ENCODE assay signal across 1 cellular context in the genomic region with DNA sequence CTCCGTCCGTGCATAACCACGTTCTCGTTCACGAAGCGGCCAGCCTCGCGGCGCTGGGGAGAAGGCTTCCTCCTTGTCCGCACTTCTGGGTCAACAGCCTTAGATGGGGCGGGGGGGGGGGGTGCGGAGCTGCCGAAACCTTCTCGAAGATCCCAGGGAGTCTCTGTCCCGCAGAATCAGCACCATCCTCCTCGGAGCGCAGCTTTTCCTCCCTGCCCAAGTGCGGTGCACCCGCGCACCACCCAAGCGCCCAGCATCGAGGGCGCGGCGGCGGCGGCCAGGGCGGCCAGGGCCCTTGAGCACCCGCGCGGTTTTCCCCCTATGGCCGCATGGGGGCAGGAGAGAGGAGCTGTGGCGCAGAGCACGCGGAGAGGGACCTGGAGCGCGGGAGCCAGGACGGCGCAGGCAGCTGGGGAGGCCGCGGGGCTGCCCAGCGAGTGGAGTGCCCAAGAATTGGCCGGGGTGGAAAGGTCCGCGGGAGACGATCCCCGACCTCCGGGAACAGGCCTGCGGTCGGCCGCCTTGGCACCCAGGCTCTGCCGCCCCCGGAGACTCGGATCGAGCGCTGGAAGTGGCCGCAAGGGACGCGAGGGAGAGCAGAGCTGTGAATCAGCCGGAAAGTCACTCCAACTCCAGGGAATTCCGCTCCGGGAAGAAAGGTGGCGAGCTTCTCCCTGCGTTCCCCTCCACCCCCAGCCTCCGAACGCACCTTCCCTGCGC.
TF ChIP-seq lines count a peak whose summit lies in the region.

No MANE protein-coding gene starts in this region.

TF ChIP-seq in HepG2, 621 proteins besides CTCF, POLR2A, EP300 and RAD21 (continued from another document and continues in another):
- TF ChIP-seq, protein P1, sequence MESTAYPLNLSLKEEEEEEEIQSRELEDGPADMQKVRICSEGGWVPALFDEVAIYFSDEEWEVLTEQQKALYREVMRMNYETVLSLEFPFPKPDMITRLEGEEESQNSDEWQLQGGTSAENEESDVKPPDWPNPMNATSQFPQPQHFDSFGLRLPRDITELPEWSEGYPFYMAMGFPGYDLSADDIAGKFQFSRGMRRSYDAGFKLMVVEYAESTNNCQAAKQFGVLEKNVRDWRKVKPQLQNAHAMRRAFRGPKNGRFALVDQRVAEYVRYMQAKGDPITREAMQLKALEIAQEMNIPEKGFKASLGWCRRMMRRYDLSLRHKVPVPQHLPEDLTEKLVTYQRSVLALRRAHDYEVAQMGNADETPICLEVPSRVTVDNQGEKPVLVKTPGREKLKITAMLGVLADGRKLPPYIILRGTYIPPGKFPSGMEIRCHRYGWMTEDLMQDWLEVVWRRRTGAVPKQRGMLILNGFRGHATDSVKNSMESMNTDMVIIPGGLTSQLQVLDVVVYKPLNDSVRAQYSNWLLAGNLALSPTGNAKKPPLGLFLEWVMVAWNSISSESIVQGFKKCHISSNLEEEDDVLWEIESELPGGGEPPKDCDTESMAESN (CRISPR knock-in tag; conservative IDR thresholded peaks at IDR 0.05), result 0 out of 2 replicates have a peak, but pooled peaks have one; percentile 61
- TF ChIP-seq, protein P2, sequence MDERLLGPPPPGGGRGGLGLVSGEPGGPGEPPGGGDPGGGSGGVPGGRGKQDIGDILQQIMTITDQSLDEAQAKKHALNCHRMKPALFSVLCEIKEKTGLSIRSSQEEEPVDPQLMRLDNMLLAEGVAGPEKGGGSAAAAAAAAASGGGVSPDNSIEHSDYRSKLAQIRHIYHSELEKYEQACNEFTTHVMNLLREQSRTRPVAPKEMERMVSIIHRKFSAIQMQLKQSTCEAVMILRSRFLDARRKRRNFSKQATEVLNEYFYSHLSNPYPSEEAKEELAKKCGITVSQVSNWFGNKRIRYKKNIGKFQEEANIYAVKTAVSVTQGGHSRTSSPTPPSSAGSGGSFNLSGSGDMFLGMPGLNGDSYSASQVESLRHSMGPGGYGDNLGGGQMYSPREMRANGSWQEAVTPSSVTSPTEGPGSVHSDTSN (CRISPR knock-in tag; IDR thresholded peaks at IDR 0.05), result no peak
- TF ChIP-seq, protein P3, sequence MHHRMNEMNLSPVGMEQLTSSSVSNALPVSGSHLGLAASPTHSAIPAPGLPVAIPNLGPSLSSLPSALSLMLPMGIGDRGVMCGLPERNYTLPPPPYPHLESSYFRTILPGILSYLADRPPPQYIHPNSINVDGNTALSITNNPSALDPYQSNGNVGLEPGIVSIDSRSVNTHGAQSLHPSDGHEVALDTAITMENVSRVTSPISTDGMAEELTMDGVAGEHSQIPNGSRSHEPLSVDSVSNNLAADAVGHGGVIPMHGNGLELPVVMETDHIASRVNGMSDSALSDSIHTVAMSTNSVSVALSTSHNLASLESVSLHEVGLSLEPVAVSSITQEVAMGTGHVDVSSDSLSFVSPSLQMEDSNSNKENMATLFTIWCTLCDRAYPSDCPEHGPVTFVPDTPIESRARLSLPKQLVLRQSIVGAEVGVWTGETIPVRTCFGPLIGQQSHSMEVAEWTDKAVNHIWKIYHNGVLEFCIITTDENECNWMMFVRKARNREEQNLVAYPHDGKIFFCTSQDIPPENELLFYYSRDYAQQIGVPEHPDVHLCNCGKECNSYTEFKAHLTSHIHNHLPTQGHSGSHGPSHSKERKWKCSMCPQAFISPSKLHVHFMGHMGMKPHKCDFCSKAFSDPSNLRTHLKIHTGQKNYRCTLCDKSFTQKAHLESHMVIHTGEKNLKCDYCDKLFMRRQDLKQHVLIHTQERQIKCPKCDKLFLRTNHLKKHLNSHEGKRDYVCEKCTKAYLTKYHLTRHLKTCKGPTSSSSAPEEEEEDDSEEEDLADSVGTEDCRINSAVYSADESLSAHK (CRISPR knock-in tag; IDR thresholded peaks at IDR 0.05; ENCODE audit: borderline replicate concordance), result no peak
- TF ChIP-seq, protein P4, sequence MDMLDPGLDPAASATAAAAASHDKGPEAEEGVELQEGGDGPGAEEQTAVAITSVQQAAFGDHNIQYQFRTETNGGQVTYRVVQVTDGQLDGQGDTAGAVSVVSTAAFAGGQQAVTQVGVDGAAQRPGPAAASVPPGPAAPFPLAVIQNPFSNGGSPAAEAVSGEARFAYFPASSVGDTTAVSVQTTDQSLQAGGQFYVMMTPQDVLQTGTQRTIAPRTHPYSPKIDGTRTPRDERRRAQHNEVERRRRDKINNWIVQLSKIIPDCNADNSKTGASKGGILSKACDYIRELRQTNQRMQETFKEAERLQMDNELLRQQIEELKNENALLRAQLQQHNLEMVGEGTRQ (IDR thresholded peaks at IDR 0.05; ENCODE audit: low read depth, low read length), result no peak
- TF ChIP-seq, protein P4 (CRISPR knock-in tag; IDR thresholded peaks at IDR 0.05; ENCODE audit: borderline replicate concordance), result no peak
- TF ChIP-seq, protein P5, sequence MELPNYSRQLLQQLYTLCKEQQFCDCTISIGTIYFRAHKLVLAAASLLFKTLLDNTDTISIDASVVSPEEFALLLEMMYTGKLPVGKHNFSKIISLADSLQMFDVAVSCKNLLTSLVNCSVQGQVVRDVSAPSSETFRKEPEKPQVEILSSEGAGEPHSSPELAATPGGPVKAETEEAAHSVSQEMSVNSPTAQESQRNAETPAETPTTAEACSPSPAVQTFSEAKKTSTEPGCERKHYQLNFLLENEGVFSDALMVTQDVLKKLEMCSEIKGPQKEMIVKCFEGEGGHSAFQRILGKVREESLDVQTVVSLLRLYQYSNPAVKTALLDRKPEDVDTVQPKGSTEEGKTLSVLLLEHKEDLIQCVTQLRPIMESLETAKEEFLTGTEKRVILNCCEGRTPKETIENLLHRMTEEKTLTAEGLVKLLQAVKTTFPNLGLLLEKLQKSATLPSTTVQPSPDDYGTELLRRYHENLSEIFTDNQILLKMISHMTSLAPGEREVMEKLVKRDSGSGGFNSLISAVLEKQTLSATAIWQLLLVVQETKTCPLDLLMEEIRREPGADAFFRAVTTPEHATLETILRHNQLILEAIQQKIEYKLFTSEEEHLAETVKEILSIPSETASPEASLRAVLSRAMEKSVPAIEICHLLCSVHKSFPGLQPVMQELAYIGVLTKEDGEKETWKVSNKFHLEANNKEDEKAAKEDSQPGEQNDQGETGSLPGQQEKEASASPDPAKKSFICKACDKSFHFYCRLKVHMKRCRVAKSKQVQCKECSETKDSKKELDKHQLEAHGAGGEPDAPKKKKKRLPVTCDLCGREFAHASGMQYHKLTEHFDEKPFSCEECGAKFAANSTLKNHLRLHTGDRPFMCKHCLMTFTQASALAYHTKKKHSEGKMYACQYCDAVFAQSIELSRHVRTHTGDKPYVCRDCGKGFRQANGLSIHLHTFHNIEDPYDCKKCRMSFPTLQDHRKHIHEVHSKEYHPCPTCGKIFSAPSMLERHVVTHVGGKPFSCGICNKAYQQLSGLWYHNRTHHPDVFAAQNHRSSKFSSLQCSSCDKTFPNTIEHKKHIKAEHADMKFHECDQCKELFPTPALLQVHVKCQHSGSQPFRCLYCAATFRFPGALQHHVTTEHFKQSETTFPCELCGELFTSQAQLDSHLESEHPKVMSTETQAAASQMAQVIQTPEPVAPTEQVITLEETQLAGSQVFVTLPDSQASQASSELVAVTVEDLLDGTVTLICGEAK (IDR thresholded peaks at IDR 0.05), result no peak
- TF ChIP-seq, protein P5 (CRISPR knock-in tag; IDR thresholded peaks at IDR 0.05), result 0 out of 2 replicates have a peak, but pooled peaks have one; percentile 46
- TF ChIP-seq GATA4 (IDR thresholded peaks at IDR 0.05; ENCODE audit: borderline replicate concordance, low read depth) (no peak), MED13 (CRISPR knock-in tag; IDR thresholded peaks at IDR 0.05) (no peak), ELF4 (CRISPR knock-in tag; IDR thresholded peaks at IDR 0.05; ENCODE audit: borderline replicate concordance) (no peak), ZNF550 (CRISPR knock-in tag; IDR thresholded peaks at IDR 0.05; ENCODE audit: borderline replicate concordance) (no peak), ZNF251 (CRISPR knock-in tag; IDR thresholded peaks at IDR 0.05) (no peak), KDM4B (CRISPR knock-in tag; IDR thresholded peaks at IDR 0.05) (no peak), ZNF3 (CRISPR knock-in tag; IDR thresholded peaks at IDR 0.05) (no peak), ZBTB20 (CRISPR knock-in tag; IDR thresholded peaks at IDR 0.05; ENCODE audit: borderline replicate concordance, low read depth) (peak; percentile 69; the same call in 1 of the 2 replicates), DPF2 (CRISPR knock-in tag; IDR thresholded peaks at IDR 0.05; ENCODE audit: borderline replicate concordance, low read depth) (no peak), MXD4 (CRISPR knock-in tag; IDR thresholded peaks at IDR 0.05) (0 out of 2 replicates have a peak, but pooled peaks have one; percentile 66), XBP1 (CRISPR knock-in tag; IDR thresholded peaks at IDR 0.05) (no peak), ETV5 (CRISPR knock-in tag; IDR thresholded peaks at IDR 0.05; ENCODE audit: borderline replicate concordance) (peak; percentile 55), ZNF75D (CRISPR knock-in tag; IDR thresholded peaks at IDR 0.05; ENCODE audit: borderline replicate concordance) (no peak), U2AF1 (optimal IDR thresholded peaks at IDR 0.05; ENCODE audit: low read depth, low read length) (no peak), MLLT10 (CRISPR knock-in tag; IDR thresholded peaks at IDR 0.05) (no peak), HDAC6 (IDR thresholded peaks at IDR 0.05; ENCODE audit: low read depth, low read length) (no peak), YEATS2 (CRISPR knock-in tag; IDR thresholded peaks at IDR 0.05; ENCODE audit: borderline replicate concordance) (no peak), TEAD2 (CRISPR knock-in tag; IDR thresholded peaks at IDR 0.05) (no peak), ELF1 (CRISPR knock-in tag; IDR thresholded peaks at IDR 0.05) (no peak)
- TF ChIP-seq, protein P6, sequence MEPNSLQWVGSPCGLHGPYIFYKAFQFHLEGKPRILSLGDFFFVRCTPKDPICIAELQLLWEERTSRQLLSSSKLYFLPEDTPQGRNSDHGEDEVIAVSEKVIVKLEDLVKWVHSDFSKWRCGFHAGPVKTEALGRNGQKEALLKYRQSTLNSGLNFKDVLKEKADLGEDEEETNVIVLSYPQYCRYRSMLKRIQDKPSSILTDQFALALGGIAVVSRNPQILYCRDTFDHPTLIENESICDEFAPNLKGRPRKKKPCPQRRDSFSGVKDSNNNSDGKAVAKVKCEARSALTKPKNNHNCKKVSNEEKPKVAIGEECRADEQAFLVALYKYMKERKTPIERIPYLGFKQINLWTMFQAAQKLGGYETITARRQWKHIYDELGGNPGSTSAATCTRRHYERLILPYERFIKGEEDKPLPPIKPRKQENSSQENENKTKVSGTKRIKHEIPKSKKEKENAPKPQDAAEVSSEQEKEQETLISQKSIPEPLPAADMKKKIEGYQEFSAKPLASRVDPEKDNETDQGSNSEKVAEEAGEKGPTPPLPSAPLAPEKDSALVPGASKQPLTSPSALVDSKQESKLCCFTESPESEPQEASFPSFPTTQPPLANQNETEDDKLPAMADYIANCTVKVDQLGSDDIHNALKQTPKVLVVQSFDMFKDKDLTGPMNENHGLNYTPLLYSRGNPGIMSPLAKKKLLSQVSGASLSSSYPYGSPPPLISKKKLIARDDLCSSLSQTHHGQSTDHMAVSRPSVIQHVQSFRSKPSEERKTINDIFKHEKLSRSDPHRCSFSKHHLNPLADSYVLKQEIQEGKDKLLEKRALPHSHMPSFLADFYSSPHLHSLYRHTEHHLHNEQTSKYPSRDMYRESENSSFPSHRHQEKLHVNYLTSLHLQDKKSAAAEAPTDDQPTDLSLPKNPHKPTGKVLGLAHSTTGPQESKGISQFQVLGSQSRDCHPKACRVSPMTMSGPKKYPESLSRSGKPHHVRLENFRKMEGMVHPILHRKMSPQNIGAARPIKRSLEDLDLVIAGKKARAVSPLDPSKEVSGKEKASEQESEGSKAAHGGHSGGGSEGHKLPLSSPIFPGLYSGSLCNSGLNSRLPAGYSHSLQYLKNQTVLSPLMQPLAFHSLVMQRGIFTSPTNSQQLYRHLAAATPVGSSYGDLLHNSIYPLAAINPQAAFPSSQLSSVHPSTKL (CRISPR knock-in tag; IDR thresholded peaks at IDR 0.05), result peak; percentile 48; the same call in 1 of the 2 replicates
- TF ChIP-seq, protein P7, sequence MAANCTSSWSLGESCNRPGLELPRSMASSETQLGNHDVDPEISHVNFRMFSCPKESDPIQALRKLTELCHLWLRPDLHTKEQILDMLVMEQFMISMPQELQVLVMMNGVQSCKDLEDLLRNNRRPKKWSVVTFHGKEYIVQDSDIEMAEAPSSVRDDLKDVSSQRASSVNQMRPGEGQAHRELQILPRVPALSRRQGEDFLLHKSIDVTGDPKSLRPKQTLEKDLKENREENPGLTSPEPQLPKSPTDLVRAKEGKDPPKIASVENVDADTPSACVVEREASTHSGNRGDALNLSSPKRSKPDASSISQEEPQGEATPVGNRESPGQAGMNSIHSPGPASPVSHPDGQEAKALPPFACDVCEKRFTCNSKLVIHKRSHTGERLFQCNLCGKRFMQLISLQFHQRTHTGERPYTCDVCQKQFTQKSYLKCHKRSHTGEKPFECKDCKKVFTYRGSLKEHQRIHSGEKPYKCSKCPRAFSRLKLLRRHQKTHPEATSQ (CRISPR knock-in tag; IDR thresholded peaks at IDR 0.05; ENCODE audit: borderline replicate concordance), result no peak
- TF ChIP-seq, protein P8, sequence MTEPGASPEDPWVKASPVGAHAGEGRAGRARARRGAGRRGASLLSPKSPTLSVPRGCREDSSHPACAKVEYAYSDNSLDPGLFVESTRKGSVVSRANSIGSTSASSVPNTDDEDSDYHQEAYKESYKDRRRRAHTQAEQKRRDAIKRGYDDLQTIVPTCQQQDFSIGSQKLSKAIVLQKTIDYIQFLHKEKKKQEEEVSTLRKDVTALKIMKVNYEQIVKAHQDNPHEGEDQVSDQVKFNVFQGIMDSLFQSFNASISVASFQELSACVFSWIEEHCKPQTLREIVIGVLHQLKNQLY (CRISPR knock-in tag; IDR thresholded peaks at IDR 0.05), result no peak
